ENCODE assay signal across 11 cellular contexts in genomic region chr2:65033178-65033577, GRCh38. TPM values are rescaled to one million over a fixed set of nuclear protein-coding genes. Genes with fewer than 3 reads are reported as not detected.
DNase-seq lines count a peak whose midpoint lies in the region; ATAC-seq, FAIRE-seq and TF ChIP-seq lines count a peak whose summit lies in the region.
"Had no signal": no experiment of that assay in that cellular context is flagged by ENCODE, and none has a peak within 500 bp of the region (broad histone marks: within the 10 kb centered on the region; RNA-seq: fewer than 3 reads in every experiment).

No MANE protein-coding gene starts in this region.

- SMC1A ChIA-PET in GM12878 (lab: Charles Lee; ENCODE audit: uncharacterized antibody, unreplicated experiment): interaction anchor here (0.6 to 11.8 kb wide), 20 partner anchors 16 to 771 kb away, joined by 3 to 178 read pairs (median 4); partner anchors contain the start of gene CEP68

- POLR2A ChIA-PET in GM12878 (lab: Charles Lee): interaction anchor here (0.6 to 6.7 kb wide), 11 partner anchors 9 to 598 kb away, joined by 3 to 45 read pairs (median 4); no protein-coding TSS in a partner anchor

- H3K36me3 ChIP-seq in cardiac muscle cell (no peaks in the 10 kb centered on the region), GM12878 (ENCODE audit: control insufficient read depth in 2 of 2, insufficient read depth in 2 of 2, low read length in 1 of 2) (no peaks in the 10 kb centered on the region; a peak in 1 of 4 replicates), gastroesophageal sphincter (no peaks in the 10 kb centered on the region)

- in situ Hi-C loops in GM12878 (cut with MboI): loop anchor here (10.0 kb wide), 1 partner anchor 438 kb away; no protein-coding TSS in a partner anchor

- RAD21 ChIA-PET in GM12878 (lab: Charles Lee; ENCODE audit: unreplicated experiment): interaction anchor here (0.6 to 6.2 kb wide), 24 partner anchors 10 to 703 kb away, joined by 3 to 95 read pairs (median 4); partner anchors contain the start of gene AFTPH

- intact Hi-C loops in Right ventricle myocardium inferior (cut with DNase I) (no loop called here), GM12878 (cut with micrococcal nuclease; ENCODE audit: unreplicated experiment) (loop anchor here (1.0 to 5.0 kb wide), 6 partner anchors 46 to 511 kb away; partner anchors contain the start of genes AFTPH and SLC1A4)

- no peak overlapping the region for H3K9ac ChIP-seq in GM12878 (ENCODE audit: control insufficient read depth, insufficient read depth, low read length)

- no TSS peak for BruUV-seq in GM12878 (replicated peaks; lab: Mats Ljungman, UMichigan)

- peak in 1 of 2 donors; percentile 41 for DNase-seq in cardiac muscle cell (ENCODE audit: low read depth in 1 of 2, low spot score in 1 of 2)
- DNase-seq in Right ventricle myocardium inferior (ENCODE audit: missing footprints): no peak
- peak; percentile 76 for DNase-seq in NAMALWA (ENCODE audit: low spot score)
- no peak for DNase-seq in GM12878 (ENCODE audit: low read depth, low spot score)
- no peak for DNase-seq in iPS-NIHi11 (ENCODE audit: low spot score)
- DNase-seq: occipital lobe had no signal

- 61% methylated on average over 4 of the region's 4 CpGs for WGBS in GM12878 (ENCODE audit: insufficient coverage, insufficient replicate concordance, low lambda C conversion rate, missing lambda C conversion rate)
- WGBS in gastroesophageal sphincter (ENCODE audit: low coverage in 1 of 2), 2 donors: 91% methylated on average over 4 of the region's 4 CpGs; no CpG with 5 or more reads in 1 of the 2 donors

- no peaks in the 10 kb centered on the region for H3K9me3 Mint-ChIP-seq in stimulated activated memory B cell treated with anti-CD40 and anti-IgM and Interleukin-4, amounts not matched to agents 10 μg/mL and 1 μg/mL and 100 μg/mL, for 72 hours

- ATAC-seq in Right ventricle myocardium inferior: no peak
- peak; percentile 19 for ATAC-seq in GM12878
- ATAC-seq in stimulated activated memory B cell treated with anti-CD40 and anti-IgM and Interleukin-4, amounts not matched to agents 10 μg/mL and 1 μg/mL and 100 μg/mL, for 72 hours: no peak
- no peak for ATAC-seq in gastroesophageal sphincter
- ATAC-seq in GM18520 (IDR thresholded peaks at IDR 0.05; ENCODE audit: unreplicated experiment): no peak

- H2AFZ ChIP-seq in GM12878 (ENCODE audit: control insufficient read depth, low read depth, low read length): no peak overlapping the region

- H3K79me2 ChIP-seq in GM12878 (ENCODE audit: control insufficient read depth, insufficient read depth, low read length): peaks cover 5% of the 10 kb centered on the region; the same call in 1 of the 2 replicates

- H3K4me1 ChIP-seq in cardiac muscle cell (ENCODE audit: low read depth) (peaks cover 11% of the 10 kb centered on the region), GM12878 (ENCODE audit: control insufficient read depth, insufficient read depth, low read length) (peaks cover 36% of the 10 kb centered on the region), gastroesophageal sphincter (no peaks in the 10 kb centered on the region)

- no peaks in the 10 kb centered on the region for H3K9me3 ChIP-seq in cardiac muscle cell (ENCODE audit: low read depth)
- H3K9me3 ChIP-seq in GM12878 (replicated peaks; ENCODE audit: control insufficient read depth, insufficient read depth, low read length): no peaks in the 10 kb centered on the region
- no peaks in the 10 kb centered on the region for H3K9me3 ChIP-seq in gastroesophageal sphincter

- H3K27me3 Mint-ChIP-seq in stimulated activated memory B cell treated with anti-CD40 and anti-IgM and Interleukin-4, amounts not matched to agents 10 μg/mL and 1 μg/mL and 100 μg/mL, for 72 hours: no peaks in the 10 kb centered on the region

- TF ChIP-seq EP300 in GM12878 (IDR thresholded peaks at IDR 0.05; ENCODE audit: borderline replicate concordance in 1 of 2, control insufficient read depth in 1 of 2, low read depth in 2 of 2, low read length in 2 of 2) (no peak), gastroesophageal sphincter (IDR thresholded peaks at IDR 0.05) (no peak)

- no peaks in the 10 kb centered on the region for H4K20me1 ChIP-seq in GM12878 (ENCODE audit: control insufficient read depth, insufficient read depth)

- H3K36me3 Mint-ChIP-seq in stimulated activated memory B cell treated with anti-CD40 and anti-IgM and Interleukin-4, amounts not matched to agents 10 μg/mL and 1 μg/mL and 100 μg/mL, for 72 hours: peaks cover 23% of the 10 kb centered on the region

- no peak overlapping the region for H3K27ac ChIP-seq in cardiac muscle cell
- H3K27ac ChIP-seq in GM12878 (ENCODE audit: control insufficient read depth, insufficient read depth): no peak overlapping the region
- no peak overlapping the region for H3K27ac ChIP-seq in gastroesophageal sphincter
- H3K27ac ChIP-seq: epithelial cell of prostate, RWPE1 had no signal

- no peak overlapping the region for H3K4me2 ChIP-seq in GM12878 (ENCODE audit: control insufficient read depth, insufficient read depth)

- peaks cover 57% of the 10 kb centered on the region for H3K4me1 Mint-ChIP-seq in stimulated activated memory B cell treated with anti-CD40 and anti-IgM and Interleukin-4, amounts not matched to agents 10 μg/mL and 1 μg/mL and 100 μg/mL, for 72 hours

- no peak for FAIRE-seq in GM12878 (lab: Jason Lieb, UNC)

- H3K4me3 Mint-ChIP-seq in stimulated activated memory B cell treated with anti-CD40 and anti-IgM and Interleukin-4, amounts not matched to agents 10 μg/mL and 1 μg/mL and 100 μg/mL, for 72 hours: peak overlapping the region; percentile 41

- CTCF ChIA-PET in GM12878 (lab: Yijun Ruan, JAX): interaction anchor here (0.6 to 9.9 kb wide), 19 partner anchors 12 to 510 kb away, joined by 3 to 119 read pairs (median 5); partner anchors contain the start of gene AFTPH

- TF ChIP-seq CTCF in cardiac muscle cell (IDR thresholded peaks at IDR 0.05; ENCODE audit: low read depth, low read length) (peak; percentile 12), GM12878 (IDR thresholded peaks at IDR 0.05 in 2 of 3, conservative IDR thresholded peaks at IDR 0.05 in 1 of 3; ENCODE audit: control insufficient read depth in 2 of 3, extremely low read depth in 1 of 3, insufficient read depth in 1 of 3, low read depth in 3 of 3, low read length in 3 of 3) (peak in 2 of 3 experiments; percentile 20 to 40; a peak in 2 of 6 replicates), gastroesophageal sphincter (IDR thresholded peaks at IDR 0.05) (no peak)

- H3K27ac Mint-ChIP-seq in stimulated activated memory B cell treated with anti-CD40 and anti-IgM and Interleukin-4, amounts not matched to agents 10 μg/mL and 1 μg/mL and 100 μg/mL, for 72 hours: peak overlapping the region; percentile 43

- peak; percentile 68 for TF ChIP-seq RAD21 in GM12878 (IDR thresholded peaks at IDR 0.05; ENCODE audit: insufficient read depth, low read depth, low read length)

- TF ChIP-seq POLR2A in GM12878 (IDR thresholded peaks at IDR 0.05; ENCODE audit: low read depth, low read length) (no peak), gastroesophageal sphincter (IDR thresholded peaks at IDR 0.05) (no peak)

- no peak overlapping the region for H3K4me3 ChIP-seq in cardiac muscle cell
- no peak overlapping the region for H3K4me3 ChIP-seq in GM12878
- H3K4me3 ChIP-seq in gastroesophageal sphincter: no peak overlapping the region

- no peaks in the 10 kb centered on the region for H3K27me3 ChIP-seq in cardiac muscle cell
- H3K27me3 ChIP-seq in GM12878 (replicated peaks in 1 of 2; ENCODE audit: control insufficient read depth in 2 of 2, insufficient read depth in 2 of 2, low read length in 1 of 2): no peaks in the 10 kb centered on the region
- H3K27me3 ChIP-seq in gastroesophageal sphincter: no peaks in the 10 kb centered on the region

RNA-seq across cellular contexts. Expression of gene CEP68, which starts 23.0 kb away (rescaled TPM):
- 17.2 and 28.3 TPM in 2 replicates for total RNA-seq in cardiac muscle cell
- polyA plus RNA-seq in cardiac muscle cell: 17.6 and 29.4 TPM in 2 replicates
- 19.7 TPM for total RNA-seq in Right ventricle myocardium inferior
- total RNA-seq in GM12878 (2013; cell fraction: nucleolus; rRNA removed): 45.8 and 53.3 TPM in 2 replicates
- 6.9 and 7.6 TPM in 2 replicates for total RNA-seq in GM12878 (2014; rRNA removed)
- total RNA-seq in GM12878 (2014; rRNA removed; fragmentation: Illumina TruSeq; extraction: Trizol): 7.2 and 7.8 TPM in 2 replicates
- 10.8 and 11.1 TPM in 2 replicates for total RNA-seq in GM12878 (2021)
- 2.7 TPM for polyA plus RNA-seq in GM12878 (2011; ENCODE audit: low read depth)
- 6.2 and 6.5 TPM in 2 replicates for polyA plus RNA-seq in GM12878 (2011; rRNA removed)
- polyA plus RNA-seq in GM12878 (2011; cell fraction: cytosol; rRNA removed): 4.2 and 4.8 TPM in 2 replicates
- polyA plus RNA-seq in GM12878 (2011; cell fraction: nucleus; rRNA removed): 8.9 and 9.9 TPM in 2 replicates
- 4.8 and 6.5 TPM in 2 replicates for polyA plus RNA-seq in GM12878 (2012)
- polyA plus RNA-seq in GM12878 (2014; fragmentation: Illumina TruSeq; extraction: Trizol): 7.6 and 7.7 TPM in 2 replicates
- polyA plus RNA-seq in GM12878 (2014; fragmentation: Nextera tagmentation; extraction: Ambion mirVana): 1 to 10 TPM; 1.1 to 2.2 TPM
- polyA plus RNA-seq in GM12878 (2014; rRNA removed): 6.1 and 6.5 TPM in 2 replicates
- polyA plus RNA-seq in GM12878 (2016; fragmentation: Nextera tagmentation; extraction: Ambion mirVana): 10 to 100 TPM in 1 of 2 experiments, 1 to 10 TPM in 1; 9.7 to 11.1 TPM
- 8.5 and 13.7 TPM in 2 replicates for polyA minus RNA-seq in GM12878 (2011; rRNA and poly(A)+ RNA removed)
- 2.7 and 4.9 TPM in 2 replicates for polyA minus RNA-seq in GM12878 (2011; cell fraction: cytosol; rRNA and poly(A)+ RNA removed)
- polyA minus RNA-seq in GM12878 (2011; cell fraction: nucleus; rRNA and poly(A)+ RNA removed): 8.3 and 10.1 TPM in 2 replicates
- 10 to 100 TPM; 26.3 to 48.9 (median 30.3) TPM for total RNA-seq in gastroesophageal sphincter

RNA-seq across cellular contexts. Expression of gene SLC1A4, which starts 44.0 kb away (rescaled TPM):
- total RNA-seq in cardiac muscle cell (31.7 and 46.8 TPM in 2 replicates), Right ventricle myocardium inferior (6.5 TPM), GM12878 (2014; rRNA removed) (35.8 and 37.0 TPM in 2 replicates), GM12878 (2014; rRNA removed; fragmentation: Illumina TruSeq; extraction: Trizol) (23.2 and 23.8 TPM in 2 replicates), GM12878 (2021) (43.2 and 43.4 TPM in 2 replicates), gastroesophageal sphincter (10 to 100 TPM in 3 of 4 donors, 1 to 10 TPM in 1; 9.0 to 13.8 (median 11.3) TPM)
- polyA plus RNA-seq in cardiac muscle cell (34.2 and 37.1 TPM in 2 replicates), GM12878 (2011; rRNA removed) (20.3 and 26.9 TPM in 2 replicates), GM12878 (2014; fragmentation: Illumina TruSeq; extraction: Trizol) (27.4 TPM in 2 replicates), GM12878 (2014; fragmentation: Nextera tagmentation; extraction: Ambion mirVana) (10 to 100 TPM; 10.8 to 13.9 TPM), GM12878 (2014; rRNA removed) (28.0 and 29.0 TPM in 2 replicates), GM12878 (2016; fragmentation: Nextera tagmentation; extraction: Ambion mirVana) (10 to 100 TPM; 32.6 to 37.2 TPM)
- 16.4 and 16.7 TPM in 2 replicates for total RNA-seq in GM12878 (2013; cell fraction: nucleolus; rRNA removed)
- polyA plus RNA-seq in GM12878 (2011; ENCODE audit: low read depth): 24.9 TPM
- 27.0 and 29.7 TPM in 2 replicates for polyA plus RNA-seq in GM12878 (2011; cell fraction: cytosol; rRNA removed)
- polyA plus RNA-seq in GM12878 (2011; cell fraction: nucleus; rRNA removed): 30.5 and 33.0 TPM in 2 replicates
- 27.7 and 31.8 TPM in 2 replicates for polyA plus RNA-seq in GM12878 (2012)
- 49.4 and 72.0 TPM in 2 replicates for polyA minus RNA-seq in GM12878 (2011; rRNA and poly(A)+ RNA removed)
- polyA minus RNA-seq in GM12878 (2011; cell fraction: cytosol; rRNA and poly(A)+ RNA removed): 22.5 and 26.3 TPM in 2 replicates
- polyA minus RNA-seq in GM12878 (2011; cell fraction: nucleus; rRNA and poly(A)+ RNA removed): 12.0 and 23.5 TPM in 2 replicates

Comparison
In these comparisons a context has a peak if more than half of its experiments do, and no peak if none do; other contexts are left out.
1. CTCF ChIP-seq: peak in cardiac muscle cell (single experiment) and GM12878 (2 of 3); none in gastroesophageal sphincter (0 of 4).